ENCODE assay signal across 13 cellular contexts in the genomic region with DNA sequence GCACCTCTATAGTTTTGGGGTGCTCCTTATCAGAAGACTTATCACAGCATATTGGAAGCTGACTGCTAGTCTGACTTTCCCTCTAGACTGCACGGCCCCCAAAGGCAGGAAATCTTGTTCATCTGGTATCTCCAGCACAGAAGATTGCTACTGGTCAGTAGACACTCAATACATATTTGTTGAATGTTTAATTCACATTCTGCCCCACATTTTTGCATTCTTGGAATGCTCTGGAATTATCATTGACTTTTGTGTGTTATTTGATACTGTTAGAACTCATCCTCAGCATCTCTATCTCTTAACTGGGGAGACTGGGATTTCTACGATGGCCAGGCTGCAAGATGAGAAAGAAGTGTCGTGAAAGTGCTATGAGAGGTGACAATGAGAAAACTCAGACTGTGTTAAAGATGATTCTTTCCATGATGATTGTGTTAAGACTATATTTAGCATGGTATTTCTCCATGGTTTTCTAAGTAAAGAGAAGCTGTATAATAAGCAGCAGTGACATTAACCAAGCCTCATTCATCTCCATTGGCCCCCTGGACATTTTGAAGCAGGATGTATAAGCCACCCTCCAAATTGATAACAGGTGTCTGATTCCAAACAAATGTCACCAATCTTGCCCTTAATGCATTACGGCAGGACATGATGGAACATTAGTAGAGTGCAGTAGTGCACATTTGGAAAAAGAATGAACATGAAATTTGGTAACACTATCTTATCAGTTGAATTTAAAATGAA.
"Had no signal": no experiment of that assay in that cellular context is flagged by ENCODE, and none has a peak within 500 bp of the region (broad histone marks: within the 10 kb centered on the region; RNA-seq: fewer than 3 reads in every experiment).

No MANE protein-coding gene starts in this region.

- H3K4me1 ChIP-seq: testis, upper lobe of right lung had no signal

- H3K36me3 ChIP-seq: upper lobe of right lung had no signal

- H3K4me3 ChIP-seq: testis, upper lobe of right lung had no signal

- H3K27ac ChIP-seq: testis, upper lobe of right lung had no signal

- H3K27me3 ChIP-seq: testis, upper lobe of right lung had no signal

- ATAC-seq: activated naive CD8-positive, alpha-beta T cell treated with anti-CD3 and anti-CD28 coated beads, Interleukin-2, amount 50 U/mL, for 24 hours; left lobe of liver; stimulated activated naive CD8-positive, alpha-beta T cell treated with anti-CD3 and anti-CD28 coated beads, Interleukin-15, amount 100 ng/mL, for 72 hours had no signal

- H3K9me3 ChIP-seq: testis, upper lobe of right lung had no signal

- DNase-seq: activated CD4-positive, alpha-beta T cell treated with anti-CD3 and anti-CD28 coated beads for 48 hours; activated naive CD4-positive, alpha-beta T cell treated with Interleukin-2 at 50 U/mL for 16 hours; activated naive CD8-positive, alpha-beta T cell treated with anti-CD3 and anti-CD28 coated beads, Interleukin-2, amount 50 U/mL, for 24 hours; dermis blood vessel endothelial cell; endodermal cell; erythroblast; glutamatergic neuron; immature natural killer cell; stimulated activated CD4-positive, alpha-beta T cell treated with anti-CD3 and anti-CD28 coated beads, Interleukin-4, amount 100 ng/mL, for 4 hours; stimulated activated naive CD8-positive, alpha-beta T cell treated with anti-CD3 and anti-CD28 coated beads, Interleukin-15, amount 100 ng/mL, for 72 hours; testis; upper lobe of right lung had no signal
